In genomic region chr3:185537369-185537970, GRCh38 we compare ENCODE assay signal across 8 cellular contexts. TPM values are rescaled to one million over a fixed set of nuclear protein-coding genes. Genes with fewer than 3 reads are reported as not detected.
A peak's percentile ranks its signal among the peaks of the same experiment; 100 is the strongest.
DNase-seq lines count a peak whose midpoint lies in the region; ATAC-seq and TF ChIP-seq lines count a peak whose summit lies in the region.

No MANE protein-coding gene starts in this region.

- POLR2A ChIA-PET in OCI-LY7 (lab: Charles Lee): interaction anchor here (0.7 kb wide), 1 partner anchor 828 kb away, joined by 3 read pairs; no protein-coding TSS in a partner anchor

- H3K79me2 ChIP-seq in OCI-LY7 (ENCODE audit: insufficient read depth, low read depth, low read length): no peaks in the 10 kb centered on the region
- H3K79me2 ChIP-seq in mesendoderm (ENCODE audit: control insufficient read depth, insufficient read depth, low read length): no peaks in the 10 kb centered on the region

- peak overlapping the region; percentile 92 for H2AFZ ChIP-seq in OCI-LY7 (ENCODE audit: low read length)

- H3K56ac ChIP-seq in mesendoderm (ENCODE audit: low read length): no peak overlapping the region

- H3K27me3 ChIP-seq in BLaER1: no peaks in the 10 kb centered on the region
- no peaks in the 10 kb centered on the region for H3K27me3 ChIP-seq in mesendoderm (ENCODE audit: insufficient read depth, low read length, poor library complexity)

- no peaks in the 10 kb centered on the region for H3K9me3 ChIP-seq in BLaER1
- H3K9me3 ChIP-seq in OCI-LY7 (ENCODE audit: low read length): no peaks in the 10 kb centered on the region

- no peak overlapping the region for H4K8ac ChIP-seq in mesendoderm (ENCODE audit: low read depth, low read length)

- H3K4me2 ChIP-seq in BLaER1 (peak overlapping the region; percentile 50), OCI-LY7 (ENCODE audit: low read length) (peak overlapping the region; percentile 52), mesendoderm (ENCODE audit: low read length) (no peak overlapping the region)

- DNase-seq in OCI-LY7 (ENCODE audit: low spot score) (peak; percentile 48), brain pericyte (ENCODE audit: low read depth, low spot score) (peak; percentile 42), mesendoderm (peak; percentile 66), NCI-H82 (lab: John Stamatoyannopoulos, UW) (no peak), OCI-M2 (lab: John Stamatoyannopoulos, UW; ENCODE audit: unreplicated experiment) (no peak)

- no peak overlapping the region for H2BK15ac ChIP-seq in mesendoderm (replicated peaks; ENCODE audit: low read depth)

- no peak overlapping the region for H3K4ac ChIP-seq in mesendoderm (ENCODE audit: low read depth, low read length)

- H3K9ac ChIP-seq in BLaER1 (no peak overlapping the region), mesendoderm (ENCODE audit: low read length) (no peak overlapping the region)

- TF ChIP-seq CTCF in OCI-LY7 (conservative IDR thresholded peaks at IDR 0.05; ENCODE audit: low read length): no peak

- BruUV-seq in OCI-LY7 (replicated peaks; lab: Mats Ljungman, UMichigan): no TSS peak

- H4K20me1 ChIP-seq in BLaER1 (no peaks in the 10 kb centered on the region), OCI-LY7 (ENCODE audit: insufficient read depth, low read length) (no peaks in the 10 kb centered on the region)

- no peaks in the 10 kb centered on the region for H3K9me2 ChIP-seq in OCI-LY7 (ENCODE audit: insufficient read depth, low read length)

- H3K4me3 ChIP-seq in BLaER1 (0 out of 2 replicates have a peak overlapping the region, but pooled peaks have one; percentile 7), OCI-LY7 (ENCODE audit: low read depth, low read length, poor library complexity, severe bottlenecking) (peak overlapping the region; percentile 13), mesendoderm (ENCODE audit: low read length) (no peak overlapping the region)

- ATAC-seq in GM18870 (IDR thresholded peaks at IDR 0.05; ENCODE audit: unreplicated experiment) (peak; percentile 99), HG03039 (IDR thresholded peaks at IDR 0.05; ENCODE audit: unreplicated experiment) (peak; percentile 97)

- WGBS in mesendoderm (ENCODE audit: extremely low coverage, insufficient coverage, low lambda C conversion rate): no CpG with 5 or more reads among the region's 9 CpGs

- H3K79me1 ChIP-seq in mesendoderm (ENCODE audit: low read length): no peaks in the 10 kb centered on the region

- H2BK120ac ChIP-seq in mesendoderm (ENCODE audit: low read depth, low read length): no peak overlapping the region

- intact Hi-C loops in OCI-LY7 (cut with micrococcal nuclease; ENCODE audit: unreplicated experiment): no loop called here

- H3K4me1 ChIP-seq in BLaER1: peaks cover 20% of the 10 kb centered on the region
- H3K4me1 ChIP-seq in OCI-LY7 (ENCODE audit: insufficient read depth, low read length, poor library complexity, severe bottlenecking): peaks cover 10% of the 10 kb centered on the region
- no peaks in the 10 kb centered on the region for H3K4me1 ChIP-seq in mesendoderm (ENCODE audit: control insufficient read depth, low read depth, low read length)

- no peak overlapping the region for H2AK5ac ChIP-seq in mesendoderm (ENCODE audit: low read length)

- H3K36me3 ChIP-seq in BLaER1 (no peaks in the 10 kb centered on the region), OCI-LY7 (ENCODE audit: insufficient read depth, low read length) (no peaks in the 10 kb centered on the region), mesendoderm (ENCODE audit: control insufficient read depth, insufficient read depth, low read length) (no peaks in the 10 kb centered on the region)

- CTCF ChIA-PET in OCI-LY7 (lab: Charles Lee; ENCODE audit: unreplicated experiment): no interaction called here

- no peak overlapping the region for H2BK5ac ChIP-seq in mesendoderm (ENCODE audit: low read length)

- H3K27ac ChIP-seq in BLaER1 (peak overlapping the region; percentile 47), OCI-LY7 (ENCODE audit: low read depth, low read length, poor library complexity, severe bottlenecking) (peak overlapping the region; percentile 31), mesendoderm (ENCODE audit: low read depth, low read length) (no peak overlapping the region)

- H3K18ac ChIP-seq in mesendoderm (ENCODE audit: low read length): no peak overlapping the region

- H4K5ac ChIP-seq in mesendoderm (ENCODE audit: low read length): no peak overlapping the region

- no peak overlapping the region for H3K23ac ChIP-seq in mesendoderm (ENCODE audit: low read length)

RNA-seq across cellular contexts. Expression of gene LIPH, which starts 14.9 kb away (rescaled TPM):
- not detected in 2 replicates for total RNA-seq in OCI-LY7 (2014; rRNA removed; shearing (Covaris generic))
- total RNA-seq in OCI-LY7 (2022): not detected in 2 replicates
- 0.15 TPM for polyA plus RNA-seq in mesendoderm (2013, experiment 1 of 2)
- 0.07 TPM for polyA plus RNA-seq in mesendoderm (2013, experiment 2 of 2)

RNA-seq across cellular contexts. Expression of gene TMEM41A, which starts 38.6 kb away (rescaled TPM):
- total RNA-seq in OCI-LY7 (2014; rRNA removed; shearing (Covaris generic)): 5.5 and 7.0 TPM in 2 replicates
- total RNA-seq in OCI-LY7 (2022): 9.8 and 11.0 TPM in 2 replicates
- polyA plus RNA-seq in mesendoderm (2013, experiment 1 of 2): 14.9 TPM
- 14.0 TPM for polyA plus RNA-seq in mesendoderm (2013, experiment 2 of 2)

RNA-seq across cellular contexts. Expression of gene SENP2, which starts 48.6 kb away (rescaled TPM):
- 39.8 and 62.0 TPM in 2 replicates for total RNA-seq in OCI-LY7 (2014; rRNA removed; shearing (Covaris generic))
- total RNA-seq in OCI-LY7 (2022): 64.5 and 70.0 TPM in 2 replicates
- polyA plus RNA-seq in mesendoderm (2013, experiment 1 of 2): 28.6 TPM
- 27.8 TPM for polyA plus RNA-seq in mesendoderm (2013, experiment 2 of 2)

Comparison
In these comparisons a context has a peak if more than half of its experiments do, and no peak if none do; other contexts are left out.
1. DNase-seq: peak in OCI-LY7 (single experiment), brain pericyte (single experiment) and mesendoderm (single experiment); none in NCI-H82 (single experiment) and OCI-M2 (single experiment).